12 cellular contexts compared by ENCODE assay signal in the genomic region with DNA sequence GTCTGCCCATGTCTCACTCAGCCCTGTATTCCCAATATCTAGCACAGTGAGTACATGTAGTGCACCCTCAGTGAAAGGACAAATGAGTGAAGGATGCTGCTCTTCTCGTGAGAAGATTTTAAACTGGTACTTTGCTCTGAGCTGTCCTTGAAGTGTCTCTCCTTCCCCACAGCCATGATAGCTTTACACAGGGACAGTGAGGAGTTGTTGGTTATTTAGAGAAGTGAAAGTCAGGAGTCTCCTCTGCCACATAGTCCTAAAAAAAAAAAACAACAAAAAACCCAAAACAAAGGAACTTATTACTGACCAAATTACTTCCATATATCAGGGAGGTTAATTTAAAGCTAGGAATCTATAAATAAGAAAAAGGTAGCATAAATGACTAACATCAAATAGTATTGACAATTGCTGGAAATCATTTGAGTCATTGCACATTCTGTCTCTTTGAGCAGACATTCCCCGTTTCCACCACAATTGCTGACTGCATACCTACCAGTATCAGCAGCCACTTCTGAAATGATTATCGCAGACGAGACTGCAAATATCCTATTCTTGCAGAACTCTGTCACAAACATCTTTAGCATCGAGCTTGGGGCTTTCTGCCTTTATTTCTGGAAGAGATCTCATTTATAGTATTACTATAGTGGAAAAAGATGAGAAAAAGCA.
DNase-seq lines count a peak whose midpoint lies in the region; ATAC-seq, FAIRE-seq and TF ChIP-seq lines count a peak whose summit lies in the region.
"Had no signal": no experiment of that assay in that cellular context is flagged by ENCODE, and none has a peak within 500 bp of the region (broad histone marks: within the 10 kb centered on the region; RNA-seq: fewer than 3 reads in every experiment).

No MANE protein-coding gene starts in this region.

- H3K27ac ChIP-seq in KMS-11 (peak overlapping the region; percentile 87), brain microvascular endothelial cell (no peak overlapping the region), transverse colon (peak overlapping the region; percentile 32 to 63 (median 34))
- H3K27ac ChIP-seq: C4-2B had no signal

- H3K27me3 ChIP-seq in KMS-11 (ENCODE audit: insufficient read depth, low read depth) (no peaks in the 10 kb centered on the region), brain microvascular endothelial cell (replicated peaks) (no peaks in the 10 kb centered on the region), transverse colon (no peaks in the 10 kb centered on the region)

- no peaks in the 10 kb centered on the region for H4K20me1 ChIP-seq in KMS-11 (ENCODE audit: insufficient read depth)

- WGBS in transverse colon (ENCODE audit: low coverage in 1 of 2), 2 donors = 74 to 84% methylated on average over 4 to 5 of the region's 5 CpGs

- no peaks in the 10 kb centered on the region for H3K9me3 ChIP-seq in transverse colon

- DNase-seq in Right ventricle myocardium superior = no peak
- no peak for DNase-seq in Right ventricle myocardium inferior (ENCODE audit: missing footprints)
- DNase-seq in brain microvascular endothelial cell = peak; percentile 12
- no peak for DNase-seq in transverse colon
- DNase-seq in KG1 (lab: John Stamatoyannopoulos, UW) = no peak
- no peak for DNase-seq in frontal cortex (ENCODE audit: low spot score in 2 of 2)
- DNase-seq in SW 1271 (lab: John Stamatoyannopoulos, UW) = no peak
- DNase-seq: NCI-H2171 treated with DMSO at 0.1 percent for 48 hours, posterior cingulate gyrus had no signal

- no peak for TF ChIP-seq POLR2A in transverse colon (IDR thresholded peaks at IDR 0.05)

- in situ Hi-C loops in brain microvascular endothelial cell (cut with HindIII; ENCODE audit: low pct_ligation_motif_present, low sequenced_read_pairs) (no loop called here), transverse colon (cut with MboI; ENCODE audit: low pct_ligation_motif_present in 1 of 4, low pct_unique_long_range_greater_than_20kb in 1 of 4, low sequenced_read_pairs in 3 of 4) (no loop called here)

- peak overlapping the region; percentile 15; the same call in 1 of the 2 replicates for H2AFZ ChIP-seq in KMS-11 (ENCODE audit: low read depth)

- TF ChIP-seq CTCF in KMS-11 (conservative IDR thresholded peaks at IDR 0.05; ENCODE audit: low read depth, low read length) (no peak), brain microvascular endothelial cell (IDR thresholded peaks at IDR 0.05; ENCODE audit: low read depth, low read length, missing control alignments) (no peak), transverse colon (IDR thresholded peaks at IDR 0.05) (no peak)

- FAIRE-seq in frontal cortex (lab: Jason Lieb, UNC) = no peak

- intact Hi-C loops in Right ventricle myocardium superior (cut with DNase I) (no loop called here), Right ventricle myocardium inferior (cut with DNase I) (loop anchor here (10.0 kb wide), 1 partner anchor 201 kb away; a partner anchor contains a TSS), transverse colon (cut with DNase I; ENCODE audit: low total_unique reads) (no loop called here)

- ATAC-seq in Right ventricle myocardium superior (ENCODE audit: poor library complexity) (peak; percentile 43), Right ventricle myocardium inferior (no peak)
- ATAC-seq: HCT116 had no signal

- no peaks in the 10 kb centered on the region for H3K79me2 ChIP-seq in KMS-11 (ENCODE audit: insufficient read depth, low read depth)

- TF ChIP-seq EP300 in transverse colon (IDR thresholded peaks at IDR 0.05; ENCODE audit: low read depth) = no peak

- H3K4me1 ChIP-seq in KMS-11 (ENCODE audit: low read depth, poor library complexity, severe bottlenecking) = peaks cover 96% of the 10 kb centered on the region
- peaks cover 7 to 18% (median 9%) of the 10 kb centered on the region in 4 donors for H3K4me1 ChIP-seq in transverse colon

- no peak overlapping the region for H3K4me3 ChIP-seq in KMS-11 (IDR thresholded peaks at IDR 0.05; ENCODE audit: insufficient read depth, low read depth, low read length)
- H3K4me3 ChIP-seq in brain microvascular endothelial cell (ENCODE audit: low read depth, low read length) = no peak overlapping the region
- no peak overlapping the region for H3K4me3 ChIP-seq in transverse colon

- H3K4me2 ChIP-seq in KMS-11 = peak overlapping the region; percentile 94

- H3K9ac ChIP-seq in KMS-11 = peak overlapping the region; percentile 17

- no peaks in the 10 kb centered on the region for H3K36me3 ChIP-seq in KMS-11 (ENCODE audit: insufficient read depth)
- H3K36me3 ChIP-seq in brain microvascular endothelial cell (replicated peaks) = no peaks in the 10 kb centered on the region
- no peaks in the 10 kb centered on the region for H3K36me3 ChIP-seq in transverse colon
